Comparison of ENCODE assay signal across 1 cellular context in the genomic region with DNA sequence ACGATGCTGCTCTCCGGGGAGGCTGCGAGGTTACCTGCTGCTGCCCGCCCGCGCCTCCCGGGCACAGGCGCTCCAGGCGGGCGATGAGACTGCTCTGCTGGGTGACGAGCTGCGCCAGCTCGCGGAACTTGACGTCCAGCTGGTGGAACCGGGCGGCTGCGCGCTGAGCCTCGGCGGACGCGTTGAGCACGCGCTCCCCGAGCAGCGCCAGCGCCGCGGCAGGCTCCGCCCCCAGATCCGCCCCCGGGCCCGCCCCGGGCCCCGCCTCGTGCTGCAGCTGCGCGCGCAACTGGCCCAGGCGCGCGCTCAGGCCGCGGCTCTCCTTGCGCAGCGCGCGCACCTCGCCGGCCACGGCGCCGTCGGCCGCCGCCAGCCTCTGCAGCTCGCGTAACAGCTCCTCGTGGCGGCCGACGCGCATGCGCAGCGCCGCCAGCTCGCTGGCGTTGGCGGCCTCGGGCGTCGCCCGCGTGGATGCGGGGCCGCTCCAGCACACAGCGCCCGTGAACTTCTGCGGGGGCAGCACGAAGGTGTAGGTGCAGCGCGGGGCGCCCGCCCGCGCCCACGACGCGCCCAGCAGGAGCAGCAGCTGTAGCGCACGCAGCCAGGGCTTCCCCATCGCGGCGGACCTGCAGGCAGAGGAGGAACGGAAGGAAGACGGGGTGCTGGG.
TF ChIP-seq lines count a peak whose summit lies in the region.

No MANE protein-coding gene starts in this region.

TF ChIP-seq in GM12878, 131 proteins besides CTCF, POLR2A, EP300 and RAD21 (continued from another document):
- TF ChIP-seq ZNF687 (IDR thresholded peaks at IDR 0.05) = peak; percentile 99
- peak; percentile 42 for TF ChIP-seq KLF5 (IDR thresholded peaks at IDR 0.05; ENCODE audit: partially characterized antibody)
- TF ChIP-seq HDAC2 (IDR thresholded peaks at IDR 0.05) = no peak
- TF ChIP-seq DPF2 (IDR thresholded peaks at IDR 0.05) = peak; percentile 88
- TF ChIP-seq EZH2 (IDR thresholded peaks at IDR 0.05; ENCODE audit: borderline replicate concordance, control insufficient read depth, low read depth, low read length) = no peak
- TF ChIP-seq, protein P1, sequence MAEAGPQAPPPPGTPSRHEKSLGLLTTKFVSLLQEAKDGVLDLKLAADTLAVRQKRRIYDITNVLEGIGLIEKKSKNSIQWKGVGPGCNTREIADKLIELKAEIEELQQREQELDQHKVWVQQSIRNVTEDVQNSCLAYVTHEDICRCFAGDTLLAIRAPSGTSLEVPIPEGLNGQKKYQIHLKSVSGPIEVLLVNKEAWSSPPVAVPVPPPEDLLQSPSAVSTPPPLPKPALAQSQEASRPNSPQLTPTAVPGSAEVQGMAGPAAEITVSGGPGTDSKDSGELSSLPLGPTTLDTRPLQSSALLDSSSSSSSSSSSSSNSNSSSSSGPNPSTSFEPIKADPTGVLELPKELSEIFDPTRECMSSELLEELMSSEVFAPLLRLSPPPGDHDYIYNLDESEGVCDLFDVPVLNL (IDR thresholded peaks at IDR 0.05; ENCODE audit: low read depth, low read length) = no peak
- TF ChIP-seq PAX5 (IDR thresholded peaks at IDR 0.05; ENCODE audit: borderline replicate concordance, low read depth, low read length) = no peak; the same call in 1 of the 2 replicates
- TF ChIP-seq, protein P2, sequence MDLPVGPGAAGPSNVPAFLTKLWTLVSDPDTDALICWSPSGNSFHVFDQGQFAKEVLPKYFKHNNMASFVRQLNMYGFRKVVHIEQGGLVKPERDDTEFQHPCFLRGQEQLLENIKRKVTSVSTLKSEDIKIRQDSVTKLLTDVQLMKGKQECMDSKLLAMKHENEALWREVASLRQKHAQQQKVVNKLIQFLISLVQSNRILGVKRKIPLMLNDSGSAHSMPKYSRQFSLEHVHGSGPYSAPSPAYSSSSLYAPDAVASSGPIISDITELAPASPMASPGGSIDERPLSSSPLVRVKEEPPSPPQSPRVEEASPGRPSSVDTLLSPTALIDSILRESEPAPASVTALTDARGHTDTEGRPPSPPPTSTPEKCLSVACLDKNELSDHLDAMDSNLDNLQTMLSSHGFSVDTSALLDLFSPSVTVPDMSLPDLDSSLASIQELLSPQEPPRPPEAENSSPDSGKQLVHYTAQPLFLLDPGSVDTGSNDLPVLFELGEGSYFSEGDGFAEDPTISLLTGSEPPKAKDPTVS (IDR thresholded peaks at IDR 0.05; ENCODE audit: low read depth, low read length) = no peak
- TF ChIP-seq GATAD2B (conservative IDR thresholded peaks at IDR 0.05; ENCODE audit: low read depth) = peak; percentile 68
